9 cellular contexts compared by ENCODE assay signal in genomic region chr15:48925714-48926223, GRCh38. TPM values are rescaled to one million over a fixed set of nuclear protein-coding genes. Genes with fewer than 3 reads are reported as not detected.
DNase-seq lines count a peak whose midpoint lies in the region; ATAC-seq lines count a peak whose summit lies in the region.
"Had no signal": no experiment of that assay in that cellular context is flagged by ENCODE, and none has a peak within 500 bp of the region (broad histone marks: within the 10 kb centered on the region; RNA-seq: fewer than 3 reads in every experiment).

No MANE protein-coding gene starts in this region.

- H3K4me3 Mint-ChIP-seq in activated CD8-positive, alpha-beta memory T cell treated with anti-CD3 and anti-CD28 coated beads, Interleukin-2, amount 10 ng/mL, durations not matched to agents 7 days and 5 days: peak overlapping the region; percentile 14

- CTCF ChIA-PET in activated CD8-positive, alpha-beta memory T cell treated with anti-CD3 and anti-CD28 coated beads, Interleukin-2, amount 10 ng/mL, durations not matched to agents 7 days and 5 days (lab: Charles Lee): interaction anchor here (1.6 kb wide), 2 partner anchors 15 to 64 kb away, joined by 4 to 5 read pairs; no protein-coding TSS in a partner anchor

- H3K27ac Mint-ChIP-seq in activated CD8-positive, alpha-beta memory T cell treated with anti-CD3 and anti-CD28 coated beads, Interleukin-2, amount 10 ng/mL, durations not matched to agents 7 days and 5 days: peak overlapping the region; percentile 82

- peaks cover 3% of the 10 kb centered on the region for H3K27me3 Mint-ChIP-seq in activated CD8-positive, alpha-beta memory T cell treated with anti-CD3 and anti-CD28 coated beads, Interleukin-2, amount 10 ng/mL, durations not matched to agents 7 days and 5 days

- H3K9me3 Mint-ChIP-seq in activated CD8-positive, alpha-beta memory T cell treated with anti-CD3 and anti-CD28 coated beads, Interleukin-2, amount 10 ng/mL, durations not matched to agents 7 days and 5 days (ENCODE audit: low read depth): peaks cover 4% of the 10 kb centered on the region

- H3K4me1 Mint-ChIP-seq in activated CD8-positive, alpha-beta memory T cell treated with anti-CD3 and anti-CD28 coated beads, Interleukin-2, amount 10 ng/mL, durations not matched to agents 7 days and 5 days: peaks cover 57% of the 10 kb centered on the region

- peaks cover 29% of the 10 kb centered on the region for H3K36me3 Mint-ChIP-seq in activated CD8-positive, alpha-beta memory T cell treated with anti-CD3 and anti-CD28 coated beads, Interleukin-2, amount 10 ng/mL, durations not matched to agents 7 days and 5 days

- peak; percentile 53 for DNase-seq in activated CD8-positive, alpha-beta memory T cell treated with anti-CD3 and anti-CD28 coated beads, Interleukin-2, amount 10 ng/mL, durations not matched to agents 7 days and 5 days
- no peak for DNase-seq in activated CD8-positive, alpha-beta memory T cell treated with anti-CD3 and anti-CD28 coated beads, Interleukin-2, amount 50 U/mL, for 48 hours
- DNase-seq in RKO (ENCODE audit: low spot score) (peak; percentile 95), dermis microvascular lymphatic vessel endothelial cell (ENCODE audit: low read depth in 2 of 2) (peak; percentile 81 to 92), cerebellum (ENCODE audit: low spot score) (no peak)
- DNase-seq in stimulated activated naive CD8-positive, alpha-beta T cell treated with anti-CD3 and anti-CD28 coated beads, Interleukin-15, Interleukin-2, amounts not matched to agents 100 U/mL and 50 U/mL, for 24 hours: peak; percentile 19

- ATAC-seq in activated CD8-positive, alpha-beta memory T cell treated with anti-CD3 and anti-CD28 coated beads, Interleukin-2, amount 10 ng/mL, durations not matched to agents 7 days and 5 days: peak; percentile 64
- ATAC-seq in stimulated activated naive CD8-positive, alpha-beta T cell treated with anti-CD3 and anti-CD28 coated beads, Interleukin-15, Interleukin-2, amounts not matched to agents 100 U/mL and 50 U/mL, for 24 hours: peak; percentile 48
- ATAC-seq in GM21360 (IDR thresholded peaks at IDR 0.05; ENCODE audit: unreplicated experiment) (no peak), HG02870 (IDR thresholded peaks at IDR 0.05; ENCODE audit: unreplicated experiment) (no peak)
- ATAC-seq: naive thymus-derived CD4-positive, alpha-beta T cell had no signal

RNA-seq across cellular contexts. Expression of gene SHC4, which starts 38.0 kb away (rescaled TPM):
- total RNA-seq in activated CD8-positive, alpha-beta memory T cell treated with anti-CD3 and anti-CD28 coated beads, Interleukin-2, amount 10 ng/mL, durations not matched to agents 7 days and 5 days: 1 to 10 TPM; 3.0 to 9.8 TPM
- total RNA-seq in dermis microvascular lymphatic vessel endothelial cell: 0.25 and 0.51 TPM in 2 replicates
- total RNA-seq in cerebellum: 9.5 TPM

RNA-seq across cellular contexts. Expression of gene EID1, which starts 47.8 kb away (rescaled TPM):
- 100 to 1,000 TPM; 100 to 133 TPM for total RNA-seq in activated CD8-positive, alpha-beta memory T cell treated with anti-CD3 and anti-CD28 coated beads, Interleukin-2, amount 10 ng/mL, durations not matched to agents 7 days and 5 days
- 122 and 133 TPM in 2 replicates for total RNA-seq in dermis microvascular lymphatic vessel endothelial cell
- 106 TPM for total RNA-seq in cerebellum

Comparison
In these comparisons a context has a peak if more than half of its experiments do, and no peak if none do; other contexts are left out.
1. DNase-seq: peak in activated CD8-positive, alpha-beta memory T cell treated with anti-CD3 and anti-CD28 coated beads, Interleukin-2, amount 10 ng/mL, durations not matched to agents 7 days and 5 days (single experiment), RKO (single experiment), dermis microvascular lymphatic vessel endothelial cell (2 of 2) and stimulated activated naive CD8-positive, alpha-beta T cell treated with anti-CD3 and anti-CD28 coated beads, Interleukin-15, Interleukin-2, amounts not matched to agents 100 U/mL and 50 U/mL, for 24 hours (single experiment); none in activated CD8-positive, alpha-beta memory T cell treated with anti-CD3 and anti-CD28 coated beads, Interleukin-2, amount 50 U/mL, for 48 hours (single experiment) and cerebellum (single experiment).
2. ATAC-seq: peak in activated CD8-positive, alpha-beta memory T cell treated with anti-CD3 and anti-CD28 coated beads, Interleukin-2, amount 10 ng/mL, durations not matched to agents 7 days and 5 days (single experiment) and stimulated activated naive CD8-positive, alpha-beta T cell treated with anti-CD3 and anti-CD28 coated beads, Interleukin-15, Interleukin-2, amounts not matched to agents 100 U/mL and 50 U/mL, for 24 hours (single experiment); none in GM21360 (single experiment) and HG02870 (single experiment).